ENCODE assay signal across 8 cellular contexts in the genomic region with DNA sequence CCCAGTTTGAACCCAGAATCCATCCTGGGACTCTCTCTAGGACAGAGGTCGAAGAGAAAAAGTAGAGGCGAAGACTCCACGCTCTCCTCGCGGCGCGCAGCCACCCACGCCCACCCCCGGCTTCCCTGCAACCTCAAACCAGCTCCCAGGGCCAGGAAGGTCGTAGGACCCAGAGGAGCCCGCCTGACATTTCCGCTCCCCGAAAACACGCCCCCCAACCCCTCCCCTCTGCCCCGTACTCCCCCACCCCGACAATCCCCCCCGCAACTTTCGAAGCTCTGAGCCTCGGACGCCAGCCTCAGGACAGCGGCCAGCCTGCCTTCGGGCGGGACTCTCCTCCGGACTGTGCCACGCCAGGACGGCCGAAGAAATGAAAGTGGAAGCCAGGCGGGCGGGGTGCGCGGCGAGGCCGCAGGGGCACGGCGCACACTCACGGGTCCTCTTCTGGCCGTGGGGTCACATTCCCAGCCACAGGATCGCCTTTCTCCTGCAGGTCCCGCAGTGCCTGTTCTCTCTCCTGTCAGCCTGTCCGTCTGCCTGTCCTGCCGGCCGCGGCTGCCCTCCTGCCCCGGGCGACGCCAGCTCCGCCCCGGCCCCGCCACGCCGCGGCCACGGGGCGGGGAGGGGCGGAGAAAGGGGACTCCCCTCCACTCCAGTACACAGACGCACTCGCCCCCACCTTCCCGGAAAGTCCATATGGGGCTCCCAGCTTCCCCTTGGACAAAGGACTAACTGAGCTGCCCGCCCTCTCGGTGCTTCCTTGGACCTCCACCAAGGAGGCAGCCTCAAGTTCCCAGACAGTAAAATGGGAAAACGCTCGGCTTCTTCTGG. TPM values are rescaled to one million over a fixed set of nuclear protein-coding genes. Genes with fewer than 3 reads are reported as not detected.
A peak's percentile ranks its signal among the peaks of the same experiment; 100 is the strongest.
DNase-seq lines count a peak whose midpoint lies in the region; ATAC-seq, FAIRE-seq and TF ChIP-seq lines count a peak whose summit lies in the region.

Gene MOB3C (minus strand): TSS at position 535 of the 831 bp plus-strand sequence. CDS start 3,490 bp downstream, outside the sequence.

- H3K4me1 ChIP-seq in mesenchymal stem cell (ENCODE audit: control insufficient read depth, insufficient read depth, low read depth, low read length), result peaks cover 38% of the 10 kb centered on the region

- H3K9me3 ChIP-seq in mesenchymal stem cell (ENCODE audit: control insufficient read depth, low read length), result no peaks in the 10 kb centered on the region

- H3K9ac ChIP-seq in mesenchymal stem cell (ENCODE audit: low read length), result peak within 1 kb of the TSS; percentile 93

- H4K91ac ChIP-seq in mesenchymal stem cell (ENCODE audit: low read length), result peak within 1 kb of the TSS; percentile 90

- peak within 1 kb of the TSS; percentile 75 for H4K8ac ChIP-seq in mesenchymal stem cell (ENCODE audit: low read length)

- H3K9me3 Mint-ChIP-seq in HFFc6, result no peaks in the 10 kb centered on the region
- no peaks in the 10 kb centered on the region for H3K9me3 Mint-ChIP-seq in effector memory CD8-positive, alpha-beta T cell

- WGBS in mesenchymal stem cell, result 2% methylated on average over 58 of the region's 62 CpGs

- H3K4ac ChIP-seq in mesenchymal stem cell (ENCODE audit: low read depth in 1 of 2, low read length in 2 of 2), result peak within 1 kb of the TSS; percentile 47 to 76

- DNase-seq in GM12892 (ENCODE audit: insufficient read length) (peak; percentile 63), HFFc6 (peak; percentile 67), NCI-H226 (peak; percentile 73), mesenchymal stem cell (peak; percentile 87)
- DNase-seq in activated CD8-positive, alpha-beta memory T cell treated with anti-CD3 and anti-CD28 coated beads for 24 hours, result peak; percentile 84
- peak; percentile 46 to 52 (median 50) for DNase-seq in effector memory CD8-positive, alpha-beta T cell
- DNase-seq in stimulated activated CD8-positive, alpha-beta memory T cell treated with anti-CD3 and anti-CD28 coated beads, Interleukin-12 subunit alpha, Interleukin-12 subunit beta, amount 100 ng/mL, for 4 hours (ENCODE audit: low read depth), result peak; percentile 66

- peaks cover 4 to 13% of the 10 kb centered on the region in 2 experiments for H3K27me3 ChIP-seq in mesenchymal stem cell (ENCODE audit: control insufficient read depth in 1 of 2, insufficient read depth in 1 of 2, low read length in 2 of 2)

- peaks cover 27% of the 10 kb centered on the region for H3K79me1 ChIP-seq in mesenchymal stem cell (replicated peaks; ENCODE audit: low read length, poor library complexity, severe bottlenecking)

- peak; percentile 81 for ATAC-seq in effector memory CD8-positive, alpha-beta T cell (replicated peaks)
- ATAC-seq in GM18870 (IDR thresholded peaks at IDR 0.05; ENCODE audit: unreplicated experiment), result no peak

- peak within 1 kb of the TSS in 1 of 2 experiments; percentile 63 for H3K14ac ChIP-seq in mesenchymal stem cell (ENCODE audit: low read length in 2 of 2)

- peak; percentile 80 for FAIRE-seq in GM12892 (lab: Jason Lieb, UNC)

- H2AK5ac ChIP-seq in mesenchymal stem cell (ENCODE audit: low read length, severe bottlenecking), result no peak within 1 kb of the TSS

- H2BK120ac ChIP-seq in mesenchymal stem cell (ENCODE audit: low read depth, low read length), result peak within 1 kb of the TSS; percentile 90

- H3K4me3 ChIP-seq in mesenchymal stem cell (ENCODE audit: insufficient read depth in 1 of 2, low read depth in 1 of 2, low read length in 2 of 2), result peak within 1 kb of the TSS; percentile 83 to 93

- H3K4me3 Mint-ChIP-seq in HFFc6, result peak within 1 kb of the TSS; percentile 93
- H3K4me3 Mint-ChIP-seq in effector memory CD8-positive, alpha-beta T cell, result peak within 1 kb of the TSS; percentile 95 to 96

- peaks cover 7% of the 10 kb centered on the region in 2 experiments for H3K36me3 ChIP-seq in mesenchymal stem cell (ENCODE audit: control insufficient read depth in 1 of 2, insufficient read depth in 2 of 2, low read depth in 1 of 2, low read length in 2 of 2)

- peaks cover 55% of the 10 kb centered on the region for H3K4me1 Mint-ChIP-seq in HFFc6 (ENCODE audit: low read depth)
- H3K4me1 Mint-ChIP-seq in effector memory CD8-positive, alpha-beta T cell (ENCODE audit: low read depth in 2 of 2), result peaks cover 26 to 44% of the 10 kb centered on the region in 2 donors

- H3K4me2 ChIP-seq in mesenchymal stem cell (ENCODE audit: low read length, poor library complexity, severe bottlenecking), result peak within 1 kb of the TSS; percentile 77

- H3K27ac ChIP-seq in mesenchymal stem cell (ENCODE audit: low read length, poor library complexity, severe bottlenecking), result peak within 1 kb of the TSS; percentile 50

- H2AFZ ChIP-seq in mesenchymal stem cell (ENCODE audit: low read depth, low read length), result peak within 1 kb of the TSS; percentile 90

- TF ChIP-seq CTCF in HFFc6 (IDR thresholded peaks at IDR 0.05), result 0 out of 2 replicates have a peak, but pooled peaks have one; percentile 10

- peak within 1 kb of the TSS; percentile 23 to 47 for H3K23ac ChIP-seq in mesenchymal stem cell (ENCODE audit: low read length in 2 of 2)

- no peaks in the 10 kb centered on the region; the same call in 1 of the 2 replicates for H3K27me3 Mint-ChIP-seq in HFFc6 (ENCODE audit: insufficient read depth)
- H3K27me3 Mint-ChIP-seq in effector memory CD8-positive, alpha-beta T cell, result no peaks in the 10 kb centered on the region

- H3K36me3 Mint-ChIP-seq in HFFc6 (ENCODE audit: low read depth), result no peaks in the 10 kb centered on the region; the same call in 1 of the 2 replicates
- H3K36me3 Mint-ChIP-seq in effector memory CD8-positive, alpha-beta T cell (ENCODE audit: insufficient read depth), result peaks cover 5% of the 10 kb centered on the region

- peak within 1 kb of the TSS; percentile 26 for H2BK15ac ChIP-seq in mesenchymal stem cell (ENCODE audit: low read depth, poor library complexity, severe bottlenecking)

- H2BK5ac ChIP-seq in mesenchymal stem cell (ENCODE audit: low read depth, low read length, poor library complexity, severe bottlenecking), result no peak within 1 kb of the TSS

- H3K18ac ChIP-seq in mesenchymal stem cell (ENCODE audit: low read depth in 1 of 2, low read length in 2 of 2), result peak within 1 kb of the TSS; percentile 85 to 98

- peak within 1 kb of the TSS; percentile 94 for H3K27ac Mint-ChIP-seq in HFFc6
- peak within 1 kb of the TSS; percentile 93 to 96 for H3K27ac Mint-ChIP-seq in effector memory CD8-positive, alpha-beta T cell

- peak; percentile 73 for TF ChIP-seq POLR2A in GM12892 (IDR thresholded peaks at IDR 0.05; ENCODE audit: low read depth, low read length)

- peak within 1 kb of the TSS in 1 of 2 experiments; percentile 17 for H2BK12ac ChIP-seq in mesenchymal stem cell (ENCODE audit: low read length in 2 of 2)

RNA-seq across cellular contexts. Expression of gene MOB3C, which starts in this region (rescaled TPM):
- polyA plus RNA-seq in GM12892 (2012; ENCODE audit: missing spikeins), result 6.7 TPM
- 1 to 10 TPM; 6.3 to 8.5 (median 7.2) TPM for total RNA-seq in HFFc6 (2021; fragmentation: NEBNext Ultra II Directional; extraction: Animal tissue kit (Norgen Biotek cat#: 25700))
- 5.6 TPM for polyA plus RNA-seq in mesenchymal stem cell (2013, experiment 1 of 2)
- polyA plus RNA-seq in mesenchymal stem cell (2013, experiment 2 of 2), result 5.8 TPM
